In the genomic region with DNA sequence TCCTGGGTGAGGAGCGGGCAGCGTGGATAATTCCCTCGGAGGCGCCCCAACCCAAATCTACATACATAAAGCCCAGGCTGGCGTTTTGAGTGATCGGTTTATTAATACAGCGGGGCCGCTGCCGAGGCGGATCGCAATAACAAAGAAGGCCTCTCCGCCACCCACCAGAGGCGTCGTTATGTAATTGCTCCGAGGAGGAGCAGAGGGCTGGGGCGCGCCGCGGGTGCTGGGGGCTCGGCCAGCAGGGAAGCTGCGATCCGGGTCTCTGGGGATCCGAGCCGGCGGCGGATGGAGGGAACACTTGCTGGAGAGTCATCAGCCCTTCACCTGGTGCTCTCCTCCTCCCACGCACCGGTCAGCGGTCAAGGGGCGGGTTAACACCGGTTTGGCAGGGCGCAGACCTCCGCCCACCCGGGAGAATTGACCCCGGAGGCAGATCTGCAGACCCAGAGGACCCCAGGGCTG, we compare ENCODE assay signal across 16 cellular contexts. TPM values are rescaled to one million over a fixed set of nuclear protein-coding genes. Genes with fewer than 3 reads are reported as not detected.
DNase-seq lines count a peak whose midpoint lies in the region; ATAC-seq and TF ChIP-seq lines count a peak whose summit lies in the region.
"Had no signal": no experiment of that assay in that cellular context is flagged by ENCODE, and none has a peak within 500 bp of the region (broad histone marks: within the 10 kb centered on the region; RNA-seq: fewer than 3 reads in every experiment).

No MANE protein-coding gene starts in this region.

- peaks cover 0 to 17% (median 4%) of the 10 kb centered on the region in 5 donors for H3K27me3 Mint-ChIP-seq in naive thymus-derived CD4-positive, alpha-beta T cell
- H3K27me3 Mint-ChIP-seq: activated CD4-positive, alpha-beta T cell treated with anti-CD3 and anti-CD28 coated beads for 36 hours; activated naive CD8-positive, alpha-beta T cell treated with anti-CD3 and anti-CD28 coated beads, Interleukin-2, amount 50 U/mL, for 24 hours; stimulated activated naive CD8-positive, alpha-beta T cell treated with anti-CD3 and anti-CD28 coated beads, Interleukin-15, amount 100 ng/mL, for 72 hours had no signal

- no peak overlapping the region for H3K4me3 Mint-ChIP-seq in naive thymus-derived CD4-positive, alpha-beta T cell
- H3K4me3 Mint-ChIP-seq: activated CD4-positive, alpha-beta T cell treated with anti-CD3 and anti-CD28 coated beads for 36 hours; activated naive CD8-positive, alpha-beta T cell treated with anti-CD3 and anti-CD28 coated beads, Interleukin-2, amount 50 U/mL, for 24 hours; B cell; immature natural killer cell; stimulated activated naive CD8-positive, alpha-beta T cell treated with anti-CD3 and anti-CD28 coated beads, Interleukin-15, amount 100 ng/mL, for 72 hours had no signal

- no peaks in the 10 kb centered on the region for H3K9me3 Mint-ChIP-seq in naive thymus-derived CD4-positive, alpha-beta T cell
- H3K9me3 Mint-ChIP-seq: activated naive CD8-positive, alpha-beta T cell treated with anti-CD3 and anti-CD28 coated beads, Interleukin-2, amount 50 U/mL, for 24 hours; immature natural killer cell; stimulated activated naive CD8-positive, alpha-beta T cell treated with anti-CD3 and anti-CD28 coated beads, Interleukin-15, amount 100 ng/mL, for 72 hours had no signal

- H3K4me1 ChIP-seq in ES-I3 (ENCODE audit: insufficient read depth, low read length) = peaks cover 61% of the 10 kb centered on the region
- peaks cover 0 to 35% (median 6%) of the 10 kb centered on the region in 3 donors for H3K4me1 ChIP-seq in gastroesophageal sphincter
- peaks cover 65% of the 10 kb centered on the region for H3K4me1 ChIP-seq in mucosa of stomach (ENCODE audit: control insufficient read depth, insufficient read depth, low read length)
- no peaks in the 10 kb centered on the region for H3K4me1 ChIP-seq in naive thymus-derived CD4-positive, alpha-beta T cell (ENCODE audit: control insufficient read depth in 2 of 2, insufficient read depth in 2 of 2, low read length in 2 of 2)

- peak in 1 of 4 experiments; percentile 13 for TF ChIP-seq CTCF in gastroesophageal sphincter (IDR thresholded peaks at IDR 0.05)

- H3K27ac Mint-ChIP-seq in naive thymus-derived CD4-positive, alpha-beta T cell = no peak overlapping the region
- H3K27ac Mint-ChIP-seq: activated CD4-positive, alpha-beta T cell treated with anti-CD3 and anti-CD28 coated beads for 36 hours; activated naive CD8-positive, alpha-beta T cell treated with anti-CD3 and anti-CD28 coated beads, Interleukin-2, amount 50 U/mL, for 24 hours; B cell; immature natural killer cell had no signal

- DNase-seq in NCI-H1436 treated with DMSO at 0.1 percent for 48 hours (lab: John Stamatoyannopoulos, UW) (peak; percentile 70), SHP77 treated with DMSO at 0.1 percent for 48 hours (lab: John Stamatoyannopoulos, UW) (no peak), OCI-M1 (lab: John Stamatoyannopoulos, UW) (no peak)
- DNase-seq in naive thymus-derived CD4-positive, alpha-beta T cell = no peak
- DNase-seq: activated CD4-positive, alpha-beta T cell treated with anti-CD3 and anti-CD28 coated beads for 36 hours; activated naive CD8-positive, alpha-beta T cell treated with anti-CD3 and anti-CD28 coated beads, Interleukin-2, amount 50 U/mL, for 24 hours; activated T-cell treated with anti-CD3 and anti-CD28 coated beads for 4 hours; immature natural killer cell; PC-9; stimulated activated naive CD8-positive, alpha-beta T cell treated with anti-CD3 and anti-CD28 coated beads, Interleukin-15, amount 100 ng/mL, for 72 hours had no signal

- peak overlapping the region; percentile 34; the same call in 1 of the 2 replicates for H3K9ac ChIP-seq in ES-I3 (ENCODE audit: low read depth, low read length)
- peak overlapping the region; percentile 33 for H3K9ac ChIP-seq in mucosa of stomach (ENCODE audit: low read length)

- no peaks in the 10 kb centered on the region for H3K36me3 ChIP-seq in ES-I3 (ENCODE audit: insufficient read depth, low read length)
- H3K36me3 ChIP-seq in gastroesophageal sphincter = no peaks in the 10 kb centered on the region
- no peaks in the 10 kb centered on the region for H3K36me3 ChIP-seq in mucosa of stomach (ENCODE audit: control insufficient read depth, insufficient read depth, low read length)
- H3K36me3 ChIP-seq in naive thymus-derived CD4-positive, alpha-beta T cell (ENCODE audit: control insufficient read depth in 2 of 3, insufficient read depth in 3 of 3, low read length in 3 of 3) = no peaks in the 10 kb centered on the region

- intact Hi-C loops in naive thymus-derived CD4-positive, alpha-beta T cell (cut with micrococcal nuclease) = no loop called here

- no peaks in the 10 kb centered on the region for H3K36me3 Mint-ChIP-seq in naive thymus-derived CD4-positive, alpha-beta T cell
- H3K36me3 Mint-ChIP-seq: immature natural killer cell had no signal

- CTCF ChIA-PET in naive thymus-derived CD4-positive, alpha-beta T cell (lab: Charles Lee) = interaction anchor here (1.2 kb wide), 1 partner anchor 141 kb away, joined by 3 read pairs; no protein-coding TSS in a partner anchor

- no peak for TF ChIP-seq POLR2A in gastroesophageal sphincter (IDR thresholded peaks at IDR 0.05)

- no peak for TF ChIP-seq EP300 in gastroesophageal sphincter (IDR thresholded peaks at IDR 0.05)

- POLR2A ChIA-PET in naive thymus-derived CD4-positive, alpha-beta T cell (lab: Charles Lee) = no interaction called here

- H3K27me3 ChIP-seq in gastroesophageal sphincter = peaks cover 4% of the 10 kb centered on the region
- no peaks in the 10 kb centered on the region for H3K27me3 ChIP-seq in mucosa of stomach (ENCODE audit: control insufficient read depth, insufficient read depth, low read length)
- no peaks in the 10 kb centered on the region for H3K27me3 ChIP-seq in naive thymus-derived CD4-positive, alpha-beta T cell (ENCODE audit: control insufficient read depth in 2 of 2, insufficient read depth in 2 of 2, low read length in 2 of 2)

- WGBS in gastroesophageal sphincter (ENCODE audit: low coverage in 1 of 2), 2 donors = 4% methylated on average over 15 of the region's 35 CpGs; no CpG with 5 or more reads in 1 of the 2 donors

- H3K27ac ChIP-seq in gastroesophageal sphincter = no peak overlapping the region
- H3K27ac ChIP-seq in naive thymus-derived CD4-positive, alpha-beta T cell (ENCODE audit: low read depth, low read length) = no peak overlapping the region
- H3K27ac ChIP-seq: PC-9 had no signal

- peaks cover 0 to 11% (median 0%) of the 10 kb centered on the region in 7 donors for H3K4me1 Mint-ChIP-seq in naive thymus-derived CD4-positive, alpha-beta T cell
- H3K4me1 Mint-ChIP-seq: immature natural killer cell had no signal

- peak; percentile 27 for ATAC-seq in gastroesophageal sphincter
- no peak for ATAC-seq in naive thymus-derived CD4-positive, alpha-beta T cell
- no peak for ATAC-seq in HG02938 (IDR thresholded peaks at IDR 0.05; ENCODE audit: unreplicated experiment)
- ATAC-seq: activated CD4-positive, alpha-beta T cell treated with anti-CD3 and anti-CD28 coated beads for 36 hours; activated naive CD8-positive, alpha-beta T cell treated with anti-CD3 and anti-CD28 coated beads, Interleukin-2, amount 50 U/mL, for 24 hours; GM12878; stimulated activated naive CD8-positive, alpha-beta T cell treated with anti-CD3 and anti-CD28 coated beads, Interleukin-15, amount 100 ng/mL, for 72 hours had no signal

- H3K9me3 ChIP-seq in ES-I3 (ENCODE audit: control insufficient read depth, insufficient read depth, low read length) (no peaks in the 10 kb centered on the region), gastroesophageal sphincter (no peaks in the 10 kb centered on the region), mucosa of stomach (ENCODE audit: control insufficient read depth, low read length) (no peaks in the 10 kb centered on the region)
- no peaks in the 10 kb centered on the region for H3K9me3 ChIP-seq in naive thymus-derived CD4-positive, alpha-beta T cell (ENCODE audit: control insufficient read depth in 2 of 3, low read length in 3 of 3)

- peak overlapping the region in 1 of 2 donors; percentile 9 for H3K4me3 ChIP-seq in gastroesophageal sphincter
- no peak overlapping the region for H3K4me3 ChIP-seq in mucosa of stomach (ENCODE audit: low read length)
- H3K4me3 ChIP-seq in naive thymus-derived CD4-positive, alpha-beta T cell (ENCODE audit: low read length) = no peak overlapping the region
- H3K4me3 ChIP-seq: GM12878, PC-9 had no signal

RNA-seq across cellular contexts. Expression of gene TP53I11, which starts 6.4 kb away (rescaled TPM):
- total RNA-seq in gastroesophageal sphincter = 100 to 1,000 TPM in 1 of 4 donors, 10 to 100 TPM in 3; 19.8 to 110 (median 40.8) TPM
- 1 to 10 TPM in 3 of 5 experiments, under 1 TPM in 2; 0.40 to 7.6 (median 2.0) TPM for total RNA-seq in naive thymus-derived CD4-positive, alpha-beta T cell
- polyA plus RNA-seq in naive thymus-derived CD4-positive, alpha-beta T cell = 1 to 10 TPM in 1 of 2 donors, under 1 TPM in 1; 0.35 to 1.2 TPM
